Comparison of ENCODE assay signal across 19 cellular contexts in genomic region chr9:124125590-124126047, GRCh38.
DNase-seq lines count a peak whose midpoint lies in the region; ATAC-seq lines count a peak whose summit lies in the region.
"Had no signal": no experiment of that assay in that cellular context is flagged by ENCODE, and none has a peak within 500 bp of the region (broad histone marks: within the 10 kb centered on the region; RNA-seq: fewer than 3 reads in every experiment).

No MANE protein-coding gene starts in this region.

- peak overlapping the region; percentile 61 for H3K9ac ChIP-seq in NT2/D1 (ENCODE audit: insufficient read length, low read depth)
- H3K9ac ChIP-seq in neuronal stem cell (ENCODE audit: low read depth, low read length, poor library complexity): peak overlapping the region; percentile 14

- no peak overlapping the region for H2BK12ac ChIP-seq in neuronal stem cell (ENCODE audit: low read length)

- H2AFZ ChIP-seq in neuronal stem cell (ENCODE audit: low read length): peak overlapping the region; percentile 67

- no peak overlapping the region for H3K23ac ChIP-seq in neuronal stem cell (ENCODE audit: low read depth, low read length, poor library complexity)

- H3K36me3 ChIP-seq in NT2/D1 (ENCODE audit: insufficient read depth, insufficient read length, low read length): no peaks in the 10 kb centered on the region
- H3K36me3 ChIP-seq in neuronal stem cell (replicated peaks in 1 of 2; ENCODE audit: control insufficient read depth in 2 of 2, insufficient read depth in 2 of 2, low read length in 2 of 2): no peaks in the 10 kb centered on the region
- H3K36me3 ChIP-seq: Peyer's patch had no signal

- DNase-seq in NCI-H2227 (lab: John Stamatoyannopoulos, UW; ENCODE audit: unreplicated experiment): peak; percentile 48
- DNase-seq in NCI-H2227 treated with DMSO at 0.1 percent for 48 hours (lab: John Stamatoyannopoulos, UW): no peak
- peak; percentile 43 for DNase-seq in NCI-H1092 (lab: John Stamatoyannopoulos, UW)
- no peak for DNase-seq in NT2/D1 (ENCODE audit: low read depth, low spot score)
- peak; percentile 86 for DNase-seq in neuronal stem cell (ENCODE audit: low spot score)
- no peak for DNase-seq in DMS53 (lab: John Stamatoyannopoulos, UW)
- DNase-seq in DMS 273 (lab: John Stamatoyannopoulos, UW; ENCODE audit: unreplicated experiment): no peak
- DNase-seq: CD4-positive, alpha-beta memory T cell; Kasumi-1; MM.1S; NCI-H1436 treated with DMSO at 0.1 percent for 48 hours; NCI-H2081 treated with DMSO at 0.1 percent for 48 hours; NCI-H446 treated with DMSO at 0.1 percent for 48 hours; NCI-H82; Peyer's patch had no signal

- H3K27me3 ChIP-seq in NT2/D1 (ENCODE audit: insufficient read depth, insufficient read length) (peaks cover 2% of the 10 kb centered on the region), neuronal stem cell (ENCODE audit: control insufficient read depth in 3 of 3, insufficient read depth in 3 of 3, low read depth in 1 of 3, low read length in 3 of 3) (peaks cover 0 to 12% (median 0%) of the 10 kb centered on the region in 3 experiments)
- H3K27me3 ChIP-seq: Peyer's patch had no signal

- H3K27ac ChIP-seq in neuronal stem cell (replicated peaks; ENCODE audit: low read length): peak overlapping the region; percentile 73
- H3K27ac ChIP-seq: Peyer's patch, SK-N-MC had no signal

- no peak for ATAC-seq in GM19351 (IDR thresholded peaks at IDR 0.05; ENCODE audit: unreplicated experiment)
- ATAC-seq: HCT116, Right ventricle myocardium inferior had no signal

- H3K18ac ChIP-seq in neuronal stem cell (ENCODE audit: low read length): peak overlapping the region; percentile 95

- H2BK5ac ChIP-seq in neuronal stem cell (ENCODE audit: low read length): peak overlapping the region; percentile 4

- H3K14ac ChIP-seq in neuronal stem cell (ENCODE audit: low read length): no peak overlapping the region

- H3K9me3 ChIP-seq in NT2/D1 (ENCODE audit: insufficient read depth, low read length) (no peaks in the 10 kb centered on the region), neuronal stem cell (replicated peaks in 1 of 2; ENCODE audit: control insufficient read depth in 2 of 2, insufficient read depth in 1 of 2, low read depth in 1 of 2, low read length in 2 of 2) (peaks cover 3 to 5% of the 10 kb centered on the region in 2 donors)

- H2BK15ac ChIP-seq in neuronal stem cell (ENCODE audit: low read length): peak overlapping the region; percentile 11

- H3K4me3 ChIP-seq in NT2/D1 (ENCODE audit: insufficient read length, low read depth) (no peak overlapping the region), neuronal stem cell (ENCODE audit: low read length in 2 of 2) (no peak overlapping the region)
- H3K4me3 ChIP-seq: Peyer's patch, SK-N-MC had no signal

- no peak overlapping the region for H3K4ac ChIP-seq in neuronal stem cell (ENCODE audit: low read length)

- WGBS in neuronal stem cell (ENCODE audit: extremely low coverage in 2 of 2, insufficient read length in 2 of 2, insufficient replicate concordance in 1 of 2), 2 donors: no CpG with 5 or more reads among the region's 13 CpGs

- H4K91ac ChIP-seq in neuronal stem cell (ENCODE audit: low read depth, low read length, poor library complexity): no peak overlapping the region

- no peak overlapping the region for H4K8ac ChIP-seq in neuronal stem cell (ENCODE audit: low read depth, low read length)

- peaks cover 14% of the 10 kb centered on the region for H3K4me1 ChIP-seq in NT2/D1 (ENCODE audit: insufficient read depth, insufficient read length)
- peaks cover 9 to 14% of the 10 kb centered on the region in 2 donors for H3K4me1 ChIP-seq in neuronal stem cell (ENCODE audit: control insufficient read depth in 2 of 2, insufficient read depth in 1 of 2, low read depth in 1 of 2, low read length in 2 of 2)
- H3K4me1 ChIP-seq: Peyer's patch had no signal

- H2BK120ac ChIP-seq in neuronal stem cell (ENCODE audit: low read depth, low read length): no peak overlapping the region

- peak overlapping the region; percentile 5 for H2AK5ac ChIP-seq in neuronal stem cell (ENCODE audit: low read depth, low read length)

- H3K4me2 ChIP-seq in neuronal stem cell (ENCODE audit: insufficient read depth, low read length, poor library complexity, severe bottlenecking): peak overlapping the region; percentile 37

- peaks cover 1% of the 10 kb centered on the region for H3K79me1 ChIP-seq in neuronal stem cell (ENCODE audit: low read depth, low read length)

Comparison
In these comparisons a context has a peak if more than half of its experiments do, and no peak if none do; other contexts are left out.
1. DNase-seq: peak in NCI-H2227 (single experiment), NCI-H1092 (single experiment) and neuronal stem cell (single experiment); none in NCI-H2227 treated with DMSO at 0.1 percent for 48 hours (single experiment), NT2/D1 (single experiment), DMS53 (single experiment) and DMS 273 (single experiment).